Comparison of ENCODE assay signal across 1 cellular context in the genomic region with DNA sequence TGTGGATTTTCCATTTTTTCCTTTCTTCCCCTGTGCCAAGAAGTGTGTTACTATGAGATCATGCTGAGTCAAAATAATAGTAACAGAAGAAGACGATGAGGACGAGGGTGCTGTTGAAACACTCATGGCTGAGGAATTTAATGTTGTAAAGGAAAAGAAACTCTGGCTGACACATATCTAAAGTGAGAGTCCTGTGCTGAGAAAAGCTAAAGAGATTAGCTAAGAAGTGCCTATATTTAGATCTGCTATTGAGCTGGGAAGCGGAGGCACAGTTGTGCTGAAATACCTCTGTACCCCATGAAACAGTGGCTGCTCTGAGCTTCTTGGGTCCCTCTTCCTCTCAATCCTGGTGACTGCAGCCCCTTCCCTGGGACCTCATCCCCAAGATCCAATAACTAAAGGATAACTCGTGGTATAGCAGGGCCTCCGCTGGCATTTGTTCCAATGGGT.
TF ChIP-seq lines count a peak whose summit lies in the region.

No MANE protein-coding gene starts in this region.

TF ChIP-seq in WTC11, 78 proteins besides CTCF, POLR2A, EP300 and RAD21 (continued from another document):
- TF ChIP-seq, protein P1, sequence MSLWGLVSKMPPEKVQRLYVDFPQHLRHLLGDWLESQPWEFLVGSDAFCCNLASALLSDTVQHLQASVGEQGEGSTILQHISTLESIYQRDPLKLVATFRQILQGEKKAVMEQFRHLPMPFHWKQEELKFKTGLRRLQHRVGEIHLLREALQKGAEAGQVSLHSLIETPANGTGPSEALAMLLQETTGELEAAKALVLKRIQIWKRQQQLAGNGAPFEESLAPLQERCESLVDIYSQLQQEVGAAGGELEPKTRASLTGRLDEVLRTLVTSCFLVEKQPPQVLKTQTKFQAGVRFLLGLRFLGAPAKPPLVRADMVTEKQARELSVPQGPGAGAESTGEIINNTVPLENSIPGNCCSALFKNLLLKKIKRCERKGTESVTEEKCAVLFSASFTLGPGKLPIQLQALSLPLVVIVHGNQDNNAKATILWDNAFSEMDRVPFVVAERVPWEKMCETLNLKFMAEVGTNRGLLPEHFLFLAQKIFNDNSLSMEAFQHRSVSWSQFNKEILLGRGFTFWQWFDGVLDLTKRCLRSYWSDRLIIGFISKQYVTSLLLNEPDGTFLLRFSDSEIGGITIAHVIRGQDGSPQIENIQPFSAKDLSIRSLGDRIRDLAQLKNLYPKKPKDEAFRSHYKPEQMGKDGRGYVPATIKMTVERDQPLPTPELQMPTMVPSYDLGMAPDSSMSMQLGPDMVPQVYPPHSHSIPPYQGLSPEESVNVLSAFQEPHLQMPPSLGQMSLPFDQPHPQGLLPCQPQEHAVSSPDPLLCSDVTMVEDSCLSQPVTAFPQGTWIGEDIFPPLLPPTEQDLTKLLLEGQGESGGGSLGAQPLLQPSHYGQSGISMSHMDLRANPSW (CRISPR knock-in tag; conservative IDR thresholded peaks at IDR 0.05; ENCODE audit: low read depth), result no peak
- no peak for TF ChIP-seq NFATC4 (CRISPR knock-in tag; IDR thresholded peaks at IDR 0.05)
- no peak for TF ChIP-seq SMAD4 (CRISPR knock-in tag; IDR thresholded peaks at IDR 0.05)
- TF ChIP-seq OVOL2 (CRISPR knock-in tag; IDR thresholded peaks at IDR 0.05; ENCODE audit: borderline replicate concordance), result no peak
- TF ChIP-seq NFE2L1 (CRISPR knock-in tag; IDR thresholded peaks at IDR 0.05), result no peak
- TF ChIP-seq ATF1 (CRISPR knock-in tag; IDR thresholded peaks at IDR 0.05), result no peak
TF ChIP-seq in WTC11: peak in this region for 0.
